In the genomic region with DNA sequence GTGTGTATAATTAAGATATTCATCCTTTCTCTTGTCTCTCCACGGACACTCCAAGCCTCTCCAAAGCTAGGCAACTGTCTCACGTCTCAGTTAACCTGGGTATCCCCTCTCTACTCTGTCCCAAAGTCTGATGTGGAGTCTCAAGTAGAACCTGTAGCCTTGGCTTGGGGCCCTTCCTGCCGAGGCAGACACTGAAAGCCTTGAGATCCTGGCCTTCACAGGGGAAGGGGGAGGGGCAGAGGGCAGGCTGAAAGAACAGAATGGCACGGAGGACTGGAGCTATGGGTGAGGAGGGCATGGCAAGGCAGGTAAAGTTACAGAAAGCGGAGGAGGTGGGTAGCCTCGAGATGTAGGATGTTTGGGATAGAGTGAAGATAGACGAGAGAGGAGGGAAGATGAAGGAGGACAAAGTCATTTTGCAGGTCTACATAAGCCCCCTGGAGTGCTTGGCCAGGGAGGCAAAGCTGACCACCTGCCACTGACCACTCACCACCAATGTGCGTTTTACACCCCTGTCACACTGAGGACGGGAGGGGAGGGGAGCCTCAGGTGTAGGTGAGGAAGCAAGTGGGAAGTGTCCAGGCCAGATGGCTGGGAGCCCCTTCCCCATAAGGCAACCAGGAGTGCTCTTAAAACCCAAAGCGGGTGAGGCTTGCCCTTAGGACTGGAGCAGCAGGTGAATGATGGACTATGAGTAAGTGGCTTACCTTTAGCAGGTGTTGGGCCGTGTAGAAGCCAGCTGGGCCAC, we compare ENCODE assay signal across 13 cellular contexts. TPM values are rescaled to one million over a fixed set of nuclear protein-coding genes. Genes with fewer than 3 reads are reported as not detected.
DNase-seq lines count a peak whose midpoint lies in the region; ATAC-seq and TF ChIP-seq lines count a peak whose summit lies in the region.
"Had no signal": no experiment of that assay in that cellular context is flagged by ENCODE, and none has a peak within 500 bp of the region (broad histone marks: within the 10 kb centered on the region; RNA-seq: fewer than 3 reads in every experiment).

No MANE protein-coding gene starts in this region.

- peaks cover 14 to 19% of the 10 kb centered on the region in 2 donors for H3K4me1 Mint-ChIP-seq in immature natural killer cell

- 78 to 87% (median 82%) methylated on average over 11 of the region's 11 CpGs for WGBS in heart left ventricle, 4 donors

- no peak for TF ChIP-seq POLR2A in heart left ventricle (IDR thresholded peaks at IDR 0.05)

- H3K9me3 Mint-ChIP-seq in activated naive CD4-positive, alpha-beta T cell treated with anti-CD3 and anti-CD28 coated beads, Interleukin-2, amount 50 U/mL, for 72 hours: no peaks in the 10 kb centered on the region
- H3K9me3 Mint-ChIP-seq in immature natural killer cell: no peaks in the 10 kb centered on the region

- H3K9me3 ChIP-seq in left ventricle myocardium inferior (replicated peaks) (no peaks in the 10 kb centered on the region), heart left ventricle (no peaks in the 10 kb centered on the region)
- H3K9me3 ChIP-seq: colonic mucosa had no signal

- peaks cover 8 to 10% (median 9%) of the 10 kb centered on the region in 3 donors for H3K27me3 Mint-ChIP-seq in immature natural killer cell (ENCODE audit: low read depth in 3 of 3)

- H3K27me3 ChIP-seq in left ventricle myocardium inferior (ENCODE audit: low read depth) (no peaks in the 10 kb centered on the region), heart left ventricle (no peaks in the 10 kb centered on the region)
- H3K27me3 ChIP-seq: colonic mucosa had no signal

- peaks cover 25% of the 10 kb centered on the region for H3K4me1 ChIP-seq in left ventricle myocardium inferior
- H3K4me1 ChIP-seq in heart left ventricle: peaks cover 0 to 24% (median 11%) of the 10 kb centered on the region in 12 donors

- peak overlapping the region; percentile 31 to 88 for H3K27ac Mint-ChIP-seq in activated naive CD4-positive, alpha-beta T cell treated with anti-CD3 and anti-CD28 coated beads, Interleukin-2, amount 50 U/mL, for 72 hours
- H3K27ac Mint-ChIP-seq in immature natural killer cell: peak overlapping the region in 1 of 6 donors; percentile 15

- peak overlapping the region; percentile 20 to 46 (median 30) for H3K4me3 Mint-ChIP-seq in immature natural killer cell

- peak overlapping the region; percentile 77 for H3K4me3 ChIP-seq in left ventricle myocardium inferior
- H3K4me3 ChIP-seq in heart left ventricle: peak overlapping the region in 4 of 12 donors; percentile 69 to 78 (median 72)
- H3K4me3 ChIP-seq: lung had no signal

- TF ChIP-seq CTCF in left ventricle myocardium inferior (IDR thresholded peaks at IDR 0.05; ENCODE audit: borderline replicate concordance) (no peak), heart left ventricle (IDR thresholded peaks at IDR 0.05) (no peak)

- H3K27ac ChIP-seq in left ventricle myocardium inferior (replicated peaks): no peak overlapping the region
- no peak overlapping the region for H3K27ac ChIP-seq in heart left ventricle

- DNase-seq in left ventricle myocardium inferior (no peak), heart left ventricle (no peak), immature natural killer cell (no peak), NCI-H2029 (lab: John Stamatoyannopoulos, UW) (no peak)
- DNase-seq in activated naive CD4-positive, alpha-beta T cell treated with anti-CD3 and anti-CD28 coated beads, Interleukin-2, amount 50 U/mL, for 72 hours (ENCODE audit: low spot score in 2 of 2): no peak
- no peak for DNase-seq in activated CD4-positive, CD25-positive, alpha-beta regulatory T cell (lab: John Stamatoyannopoulos, UW)
- DNase-seq: colonic mucosa; DMS79; stimulated activated CD4-positive, alpha-beta T cell treated with anti-CD3 and anti-CD28 coated beads, Interleukin-1b, Interleukin-23, amount 100 ng/mL, for 48 hours had no signal

- intact Hi-C loops in left ventricle myocardium inferior (cut with micrococcal nuclease) (no loop called here), heart left ventricle (cut with DNase I) (no loop called here)

- H3K36me3 ChIP-seq in left ventricle myocardium inferior (no peaks in the 10 kb centered on the region), heart left ventricle (no peaks in the 10 kb centered on the region)
- H3K36me3 ChIP-seq: colonic mucosa had no signal

- H3K36me3 Mint-ChIP-seq in activated naive CD4-positive, alpha-beta T cell treated with anti-CD3 and anti-CD28 coated beads, Interleukin-2, amount 50 U/mL, for 72 hours: peaks cover 7 to 22% of the 10 kb centered on the region in 2 donors
- no peaks in the 10 kb centered on the region for H3K36me3 Mint-ChIP-seq in immature natural killer cell

- ATAC-seq in heart left ventricle: no peak
- no peak for ATAC-seq in activated naive CD4-positive, alpha-beta T cell treated with anti-CD3 and anti-CD28 coated beads, Interleukin-2, amount 50 U/mL, for 72 hours
- no peak for ATAC-seq in GM21528 (IDR thresholded peaks at IDR 0.05; ENCODE audit: low FRiP score, unreplicated experiment)
- no peak for ATAC-seq in HG03045 (IDR thresholded peaks at IDR 0.05; ENCODE audit: unreplicated experiment)
- ATAC-seq: activated CD4-positive, CD25-positive, alpha-beta regulatory T cell treated with anti-CD3 and anti-CD28 coated beads, Interleukin-2, amount 50 U/mL, for 24 hours had no signal

RNA-seq across cellular contexts. Expression of a gene that starts 1.3 kb away (rescaled TPM):
- total RNA-seq in left ventricle myocardium inferior (5.7 TPM), heart left ventricle (1 to 10 TPM; 2.5 to 8.7 (median 4.7) TPM)
- polyA plus RNA-seq in heart left ventricle (1 to 10 TPM; 3.7 to 5.5 TPM), immature natural killer cell (10 to 100 TPM in 1 of 3 donors, 1 to 10 TPM in 2; 3.9 to 10.3 (median 8.0) TPM)
- 10 to 100 TPM; 30.9 to 96.3 TPM for total RNA-seq in activated naive CD4-positive, alpha-beta T cell treated with anti-CD3 and anti-CD28 coated beads, Interleukin-2, amount 50 U/mL, for 72 hours

RNA-seq across cellular contexts. Expression of a gene that starts 11.8 kb away (rescaled TPM):
- total RNA-seq in left ventricle myocardium inferior (0.52 TPM), heart left ventricle (1 to 10 TPM in 2 of 9 donors, under 1 TPM in 7; 0.09 to 3.1 (median 0.45) TPM)
- polyA plus RNA-seq in heart left ventricle (under 1 TPM; 0.23 to 0.25 TPM), immature natural killer cell (under 1 TPM in 1 of 3 donors, not detected in 2; 0.66 TPM)
- under 1 TPM in 1 of 2 donors, not detected in 1; 0.87 TPM for total RNA-seq in activated naive CD4-positive, alpha-beta T cell treated with anti-CD3 and anti-CD28 coated beads, Interleukin-2, amount 50 U/mL, for 72 hours

RNA-seq across cellular contexts. Expression of a gene that starts 21.9 kb away (rescaled TPM):
- total RNA-seq in left ventricle myocardium inferior (not detected), heart left ventricle (not detected)
- polyA plus RNA-seq in heart left ventricle (not detected), immature natural killer cell (not detected)
- total RNA-seq in activated naive CD4-positive, alpha-beta T cell treated with anti-CD3 and anti-CD28 coated beads, Interleukin-2, amount 50 U/mL, for 72 hours: not detected
- total RNA-seq: lung had no signal
- polyA plus RNA-seq: lung had no signal

RNA-seq across cellular contexts. Expression of a gene that starts 51.6 kb away (rescaled TPM):
- total RNA-seq in left ventricle myocardium inferior (not detected), heart left ventricle (not detected)
- polyA plus RNA-seq in heart left ventricle (not detected), immature natural killer cell (not detected)
- total RNA-seq in activated naive CD4-positive, alpha-beta T cell treated with anti-CD3 and anti-CD28 coated beads, Interleukin-2, amount 50 U/mL, for 72 hours: not detected
- total RNA-seq: lung had no signal

RNA-seq across cellular contexts. Expression of a gene that starts 52.6 kb away (rescaled TPM):
- total RNA-seq in left ventricle myocardium inferior (not detected), heart left ventricle (not detected)
- polyA plus RNA-seq in heart left ventricle (not detected), immature natural killer cell (not detected)
- not detected for total RNA-seq in activated naive CD4-positive, alpha-beta T cell treated with anti-CD3 and anti-CD28 coated beads, Interleukin-2, amount 50 U/mL, for 72 hours
- total RNA-seq: lung had no signal
- polyA plus RNA-seq: lung had no signal
